20 cellular contexts compared by ENCODE assay signal in genomic region chr18:36051760-36052159, GRCh38. TPM values are rescaled to one million over a fixed set of nuclear protein-coding genes. Genes with fewer than 3 reads are reported as not detected.
DNase-seq lines count a peak whose midpoint lies in the region; ATAC-seq, FAIRE-seq and TF ChIP-seq lines count a peak whose summit lies in the region.
"Had no signal": no experiment of that assay in that cellular context is flagged by ENCODE, and none has a peak within 500 bp of the region (broad histone marks: within the 10 kb centered on the region; RNA-seq: fewer than 3 reads in every experiment).

No MANE protein-coding gene starts in this region.

- H3K9me3 ChIP-seq in HEK293 (ENCODE audit: control insufficient read depth, insufficient read depth, low read depth, low read length) = no peaks in the 10 kb centered on the region
- peaks cover 6% of the 10 kb centered on the region for H3K9me3 ChIP-seq in GM12878 (replicated peaks; ENCODE audit: control insufficient read depth, insufficient read depth, low read length)
- H3K9me3 ChIP-seq in naive thymus-derived CD4-positive, alpha-beta T cell (ENCODE audit: control insufficient read depth in 2 of 3, low read length in 3 of 3) = no peaks in the 10 kb centered on the region
- H3K9me3 ChIP-seq: Caco-2 had no signal

- H3K36me3 ChIP-seq in HEK293 (ENCODE audit: control insufficient read depth in 2 of 2, insufficient read depth in 1 of 2, low read length in 2 of 2) = peaks cover 0 to 5% of the 10 kb centered on the region in 2 experiments; a peak in 2 of 3 replicates
- no peaks in the 10 kb centered on the region; a peak in 1 of 4 replicates for H3K36me3 ChIP-seq in GM12878 (ENCODE audit: control insufficient read depth in 2 of 2, insufficient read depth in 2 of 2, low read length in 1 of 2)
- H3K36me3 ChIP-seq in naive thymus-derived CD4-positive, alpha-beta T cell (ENCODE audit: control insufficient read depth in 2 of 3, insufficient read depth in 3 of 3, low read length in 3 of 3) = no peaks in the 10 kb centered on the region

- TF ChIP-seq RAD21 in GM12878 (IDR thresholded peaks at IDR 0.05; ENCODE audit: insufficient read depth, low read depth, low read length) = no peak

- H3K36me3 Mint-ChIP-seq in activated T-helper 17 cell treated with anti-CD3 and anti-CD28 coated beads, Interleukin-2, amount 50 U/mL, for 72 hours (ENCODE audit: low read depth) = peaks cover 10% of the 10 kb centered on the region
- peaks cover 12 to 58% (median 46%) of the 10 kb centered on the region in 5 donors for H3K36me3 Mint-ChIP-seq in naive thymus-derived CD4-positive, alpha-beta T cell
- peaks cover 47% of the 10 kb centered on the region for H3K36me3 Mint-ChIP-seq in activated CD4-positive, alpha-beta T cell treated with anti-CD3 and anti-CD28 coated beads for 36 hours (ENCODE audit: low read depth)

- in situ Hi-C loops in GM12878 (cut with MboI) = no loop called here

- TF ChIP-seq POLR2A in GM12878 (IDR thresholded peaks at IDR 0.05; ENCODE audit: low read depth, low read length) = no peak

- intact Hi-C loops in GM12878 (cut with micrococcal nuclease; ENCODE audit: unreplicated experiment) = no loop called here
- intact Hi-C loops in naive thymus-derived CD4-positive, alpha-beta T cell (cut with micrococcal nuclease) = loop anchor here in 1 of 2 donors (2.0 kb wide), 1 partner anchor 15 kb away; the partner anchor contains the start of gene RPRD1A
- intact Hi-C loops in activated CD4-positive, alpha-beta T cell treated with anti-CD3 and anti-CD28 coated beads for 36 hours (cut with DNase I, micrococcal nuclease) = no loop called here

- FAIRE-seq in GM12878 (lab: Jason Lieb, UNC) = no peak
- FAIRE-seq: GM18507, H54 had no signal

- H2AFZ ChIP-seq in GM12878 (ENCODE audit: control insufficient read depth, low read depth, low read length) = no peak overlapping the region

- POLR2A ChIA-PET in HEK293 (lab: Yijun Ruan, JAX) (no interaction called here), GM12878 (lab: Charles Lee) (no interaction called here)
- POLR2A ChIA-PET in naive thymus-derived CD4-positive, alpha-beta T cell (lab: Charles Lee) = no interaction called here
- POLR2A ChIA-PET in activated CD4-positive, alpha-beta T cell treated with anti-CD3 and anti-CD28 coated beads for 36 hours (lab: Charles Lee) = no interaction called here

- DNase-seq in GM12878 (ENCODE audit: low read depth, low spot score) = no peak
- no peak for DNase-seq in naive thymus-derived CD4-positive, alpha-beta T cell
- DNase-seq in MV-4-11 (lab: John Stamatoyannopoulos, UW) = no peak
- DNase-seq in activated CD4-positive, alpha-beta T cell treated with anti-CD3 and anti-CD28 coated beads for 36 hours = no peak
- DNase-seq: Caco-2; CD4-positive, CD25-positive, alpha-beta regulatory T cell; CD8-positive, alpha-beta T cell; DMS 273 treated with DMSO at 0.1 percent for 48 hours; DMS79; EL; GDM1; GOT3 had no signal

- no peak for ATAC-seq in activated T-helper 17 cell treated with anti-CD3 and anti-CD28 coated beads, Interleukin-2, amount 50 U/mL, for 72 hours (replicated peaks)
- ATAC-seq in GM12878 = no peak
- no peak for ATAC-seq in naive thymus-derived CD4-positive, alpha-beta T cell
- no peak for ATAC-seq in activated CD4-positive, alpha-beta T cell treated with anti-CD3 and anti-CD28 coated beads for 36 hours
- ATAC-seq: CD8-positive, alpha-beta T cell had no signal

- H3K4me3 ChIP-seq in HEK293 (ENCODE audit: low read depth, low read length) (no peak overlapping the region), GM12878 (no peak overlapping the region)
- no peak overlapping the region for H3K4me3 ChIP-seq in naive thymus-derived CD4-positive, alpha-beta T cell (ENCODE audit: low read length)
- H3K4me3 ChIP-seq: BLaER1, HAP-1 had no signal

- TF ChIP-seq CTCF in HEK293 (tag by site-specific recombination; IDR thresholded peaks at IDR 0.05) = no peak
- TF ChIP-seq CTCF in GM12878 (IDR thresholded peaks at IDR 0.05 in 2 of 3, conservative IDR thresholded peaks at IDR 0.05 in 1 of 3; ENCODE audit: control insufficient read depth in 2 of 3, extremely low read depth in 1 of 3, insufficient read depth in 1 of 3, low read depth in 3 of 3, low read length in 3 of 3) = no peak

- BruUV-seq in GM12878 (replicated peaks; lab: Mats Ljungman, UMichigan) = no TSS peak

- no peak overlapping the region for H3K9ac ChIP-seq in GM12878 (ENCODE audit: control insufficient read depth, insufficient read depth, low read length)
- H3K9ac ChIP-seq: BLaER1 had no signal

- RAD21 ChIA-PET in GM12878 (lab: Charles Lee; ENCODE audit: unreplicated experiment) = no interaction called here

- peak overlapping the region; percentile 4 for H3K27ac Mint-ChIP-seq in activated T-helper 17 cell treated with anti-CD3 and anti-CD28 coated beads, Interleukin-2, amount 50 U/mL, for 72 hours
- H3K27ac Mint-ChIP-seq in naive thymus-derived CD4-positive, alpha-beta T cell = peak overlapping the region in 2 of 9 donors; percentile 5 to 12
- no peak overlapping the region for H3K27ac Mint-ChIP-seq in activated CD4-positive, alpha-beta T cell treated with anti-CD3 and anti-CD28 coated beads for 36 hours
- H3K27ac Mint-ChIP-seq: B cell; CD4-positive, CD25-positive, alpha-beta regulatory T cell; CD8-positive, alpha-beta T cell had no signal

- peaks cover 56% of the 10 kb centered on the region for H3K79me2 ChIP-seq in GM12878 (ENCODE audit: control insufficient read depth, insufficient read depth, low read length)

- H3K4me3 Mint-ChIP-seq in activated T-helper 17 cell treated with anti-CD3 and anti-CD28 coated beads, Interleukin-2, amount 50 U/mL, for 72 hours = no peak overlapping the region
- peak overlapping the region in 5 of 10 donors; percentile 1 to 53 (median 33) for H3K4me3 Mint-ChIP-seq in naive thymus-derived CD4-positive, alpha-beta T cell
- no peak overlapping the region for H3K4me3 Mint-ChIP-seq in activated CD4-positive, alpha-beta T cell treated with anti-CD3 and anti-CD28 coated beads for 36 hours
- H3K4me3 Mint-ChIP-seq: B cell; CD4-positive, CD25-positive, alpha-beta regulatory T cell; CD8-positive, alpha-beta T cell had no signal

- H3K4me1 ChIP-seq in HEK293 (ENCODE audit: control insufficient read depth, insufficient read depth, low read length) (no peaks in the 10 kb centered on the region), GM12878 (ENCODE audit: control insufficient read depth, insufficient read depth, low read length) (no peaks in the 10 kb centered on the region; the same call in 1 of the 2 replicates)
- H3K4me1 ChIP-seq in naive thymus-derived CD4-positive, alpha-beta T cell (ENCODE audit: control insufficient read depth in 2 of 2, insufficient read depth in 2 of 2, low read length in 2 of 2) = no peaks in the 10 kb centered on the region
- H3K4me1 ChIP-seq: BLaER1, Caco-2, HAP-1 had no signal

- H3K4me1 Mint-ChIP-seq in activated T-helper 17 cell treated with anti-CD3 and anti-CD28 coated beads, Interleukin-2, amount 50 U/mL, for 72 hours = peaks cover 10% of the 10 kb centered on the region
- peaks cover 2 to 73% (median 54%) of the 10 kb centered on the region in 7 donors for H3K4me1 Mint-ChIP-seq in naive thymus-derived CD4-positive, alpha-beta T cell
- H3K4me1 Mint-ChIP-seq in activated CD4-positive, alpha-beta T cell treated with anti-CD3 and anti-CD28 coated beads for 36 hours = peaks cover 27% of the 10 kb centered on the region

- WGBS in GM12878 (ENCODE audit: insufficient coverage, insufficient replicate concordance, low lambda C conversion rate, missing lambda C conversion rate) = 47% methylated on average over 3 of the region's 3 CpGs

- no peaks in the 10 kb centered on the region for H3K27me3 Mint-ChIP-seq in activated T-helper 17 cell treated with anti-CD3 and anti-CD28 coated beads, Interleukin-2, amount 50 U/mL, for 72 hours
- H3K27me3 Mint-ChIP-seq in naive thymus-derived CD4-positive, alpha-beta T cell = no peaks in the 10 kb centered on the region
- no peaks in the 10 kb centered on the region for H3K27me3 Mint-ChIP-seq in activated CD4-positive, alpha-beta T cell treated with anti-CD3 and anti-CD28 coated beads for 36 hours
- H3K27me3 Mint-ChIP-seq: B cell; CD4-positive, CD25-positive, alpha-beta regulatory T cell had no signal

- SMC1A ChIA-PET in GM12878 (lab: Charles Lee; ENCODE audit: uncharacterized antibody, unreplicated experiment) = no interaction called here

- CTCF ChIA-PET in HEK293 (lab: Yijun Ruan, JAX) (interaction anchor here (0.8 kb wide), 1 partner anchor 12 kb away, joined by 3 read pairs; no protein-coding TSS in a partner anchor), GM12878 (lab: Yijun Ruan, JAX) (interaction anchor here (0.6 to 1.7 kb wide), 3 partner anchors 12 to 585 kb away, joined by 3 to 4 read pairs (median 3); no protein-coding TSS in a partner anchor)
- CTCF ChIA-PET in naive thymus-derived CD4-positive, alpha-beta T cell (lab: Charles Lee) = no interaction called here
- CTCF ChIA-PET in activated CD4-positive, alpha-beta T cell treated with anti-CD3 and anti-CD28 coated beads for 36 hours (lab: Charles Lee) = no interaction called here

- H4K20me1 ChIP-seq in GM12878 (ENCODE audit: control insufficient read depth, insufficient read depth) = no peaks in the 10 kb centered on the region

- TF ChIP-seq EP300 in GM12878 (IDR thresholded peaks at IDR 0.05; ENCODE audit: borderline replicate concordance in 1 of 2, control insufficient read depth in 1 of 2, low read depth in 2 of 2, low read length in 2 of 2) = no peak

- no peak overlapping the region for H3K4me2 ChIP-seq in GM12878 (ENCODE audit: control insufficient read depth, insufficient read depth)
- H3K4me2 ChIP-seq: BLaER1 had no signal

- no peak overlapping the region for H3K27ac ChIP-seq in HEK293 (ENCODE audit: extremely low read depth, low read depth, low read length)
- H3K27ac ChIP-seq in GM12878 (ENCODE audit: control insufficient read depth, insufficient read depth) = no peak overlapping the region
- no peak overlapping the region for H3K27ac ChIP-seq in naive thymus-derived CD4-positive, alpha-beta T cell (ENCODE audit: low read depth, low read length)
- H3K27ac ChIP-seq: BLaER1, C4-2B had no signal

- no peaks in the 10 kb centered on the region for H3K27me3 ChIP-seq in GM12878 (replicated peaks in 1 of 2; ENCODE audit: control insufficient read depth in 2 of 2, insufficient read depth in 2 of 2, low read length in 1 of 2)
- H3K27me3 ChIP-seq in naive thymus-derived CD4-positive, alpha-beta T cell (ENCODE audit: control insufficient read depth in 2 of 2, insufficient read depth in 2 of 2, low read length in 2 of 2) = no peaks in the 10 kb centered on the region
- H3K27me3 ChIP-seq: BLaER1 had no signal

- H3K9me3 Mint-ChIP-seq in activated T-helper 17 cell treated with anti-CD3 and anti-CD28 coated beads, Interleukin-2, amount 50 U/mL, for 72 hours = peaks cover 5% of the 10 kb centered on the region
- peaks cover 0 to 47% (median 15%) of the 10 kb centered on the region in 11 donors for H3K9me3 Mint-ChIP-seq in naive thymus-derived CD4-positive, alpha-beta T cell
- H3K9me3 Mint-ChIP-seq in activated CD4-positive, alpha-beta T cell treated with anti-CD3 and anti-CD28 coated beads for 36 hours (ENCODE audit: low read depth) = peaks cover 20% of the 10 kb centered on the region

RNA-seq across cellular contexts. Expression of gene RPRD1A, which starts 15.6 kb away (rescaled TPM):
- total RNA-seq in activated T-helper 17 cell treated with anti-CD3 and anti-CD28 coated beads, Interleukin-2, amount 50 U/mL, for 72 hours = 10 to 100 TPM; 16.3 to 28.9 TPM
- 245 and 246 TPM in 2 replicates for total RNA-seq in GM12878 (2013; cell fraction: nucleolus; rRNA removed)
- total RNA-seq in GM12878 (2014; rRNA removed) (38.6 and 45.0 TPM in 2 replicates), GM12878 (2014; rRNA removed; fragmentation: Illumina TruSeq; extraction: Trizol) (36.0 and 36.9 TPM in 2 replicates), GM12878 (2021) (35.3 and 36.4 TPM in 2 replicates)
- polyA plus RNA-seq in GM12878 (2011; ENCODE audit: low read depth) = 11.4 TPM
- polyA plus RNA-seq in GM12878 (2011; rRNA removed) (66.2 and 110 TPM in 2 replicates), GM12878 (2014; fragmentation: Illumina TruSeq; extraction: Trizol) (33.6 and 40.2 TPM in 2 replicates), GM12878 (2014; fragmentation: Nextera tagmentation; extraction: Ambion mirVana) (10 to 100 TPM; 16.2 to 19.1 TPM), GM12878 (2014; rRNA removed) (31.2 and 33.8 TPM in 2 replicates), GM12878 (2016; fragmentation: Nextera tagmentation; extraction: Ambion mirVana) (10 to 100 TPM; 36.8 to 37.5 TPM)
- 17.7 and 19.5 TPM in 2 replicates for polyA plus RNA-seq in GM12878 (2011; cell fraction: cytosol; rRNA removed)
- polyA plus RNA-seq in GM12878 (2011; cell fraction: nucleus; rRNA removed) = 117 and 123 TPM in 2 replicates
- polyA plus RNA-seq in GM12878 (2012) = 16.4 and 18.6 TPM in 2 replicates
- 34.9 and 36.1 TPM in 2 replicates for polyA minus RNA-seq in GM12878 (2011; rRNA and poly(A)+ RNA removed)
- 13.0 and 13.9 TPM in 2 replicates for polyA minus RNA-seq in GM12878 (2011; cell fraction: cytosol; rRNA and poly(A)+ RNA removed)
- polyA minus RNA-seq in GM12878 (2011; cell fraction: nucleus; rRNA and poly(A)+ RNA removed) = 65.8 and 104 TPM in 2 replicates
- total RNA-seq in naive thymus-derived CD4-positive, alpha-beta T cell = 10 to 100 TPM; 22.6 to 51.3 (median 28.7) TPM
- polyA plus RNA-seq in naive thymus-derived CD4-positive, alpha-beta T cell = 10 to 100 TPM; 11.8 to 12.1 TPM
- 10 to 100 TPM; 27.9 to 32.1 TPM for total RNA-seq in activated CD4-positive, alpha-beta T cell treated with anti-CD3 and anti-CD28 coated beads for 36 hours

Comparison
In these comparisons a context has a peak if more than half of its experiments do, and no peak if none do; other contexts are left out.
1. CTCF ChIA-PET loops: an anchor here in HEK293 (0.8 kb wide) and GM12878 (0.6 to 1.7 kb wide); none called in naive thymus-derived CD4-positive, alpha-beta T cell and activated CD4-positive, alpha-beta T cell treated with anti-CD3 and anti-CD28 coated beads for 36 hours.
2. Of the 9 proteins assayed by ChIP-seq in both HEK293 and GM12878: peak only in HEK293: none; only in GM12878: ZNF24; in both: none; in neither: 8.